ENCODE assay signal across 38 cellular contexts in genomic region chr1:111063595-111063994, GRCh38.
"Had no signal": no experiment of that assay in that cellular context is flagged by ENCODE, and none has a peak within 500 bp of the region (broad histone marks: within the 10 kb centered on the region; RNA-seq: fewer than 3 reads in every experiment).

No MANE protein-coding gene starts in this region.

- H3K36me3 Mint-ChIP-seq: activated naive CD4-positive, alpha-beta T cell treated with anti-CD3 and anti-CD28 coated beads, Interleukin-2, amount 10 ng/mL, durations not matched to agents 7 days and 5 days; activated naive CD8-positive, alpha-beta T cell treated with anti-CD3 and anti-CD28 coated beads, Interleukin-2, amount 10 ng/mL, durations not matched to agents 7 days and 5 days; brain had no signal

- ATAC-seq: activated naive CD4-positive, alpha-beta T cell treated with anti-CD3 and anti-CD28 coated beads, Interleukin-2, amount 50 U/mL, for 72 hours; activated naive CD8-positive, alpha-beta T cell treated with anti-CD3 and anti-CD28 coated beads, Interleukin-2, amount 50 U/mL, for 24 hours; activated T-cell treated with anti-CD3 and anti-CD28 coated beads, Interleukin-2, amount 50 U/mL, for 4 hours; activated T-helper 17 cell treated with anti-CD3 and anti-CD28 coated beads, Interleukin-2, amount 50 U/mL, for 72 hours; body of pancreas had no signal

- H3K4me3 Mint-ChIP-seq: activated naive CD4-positive, alpha-beta T cell treated with anti-CD3 and anti-CD28 coated beads for 36 hours; activated naive CD4-positive, alpha-beta T cell treated with anti-CD3 and anti-CD28 coated beads, Interleukin-2, amount 10 ng/mL, durations not matched to agents 7 days and 5 days; activated naive CD4-positive, alpha-beta T cell treated with anti-CD3 and anti-CD28 coated beads, Interleukin-2, amount 50 U/mL, for 24 hours; activated naive CD8-positive, alpha-beta T cell; activated naive CD8-positive, alpha-beta T cell treated with anti-CD3 and anti-CD28 coated beads for 36 hours; activated naive CD8-positive, alpha-beta T cell treated with anti-CD3 and anti-CD28 coated beads, Interleukin-2, amount 10 ng/mL, durations not matched to agents 7 days and 5 days; activated naive CD8-positive, alpha-beta T cell treated with anti-CD3 and anti-CD28 coated beads, Interleukin-2, amount 50 U/mL, for 24 hours; activated T-cell treated with anti-CD3 and anti-CD28 coated beads, Interleukin-2, amount 50 U/mL, for 24 hours; activated T-cell treated with anti-CD3 and anti-CD28 coated beads, Interleukin-2, amount 50 U/mL, for 4 hours; activated T-helper 1 cell treated with anti-CD3 and anti-CD28 coated beads, Interleukin-12 subunit alpha, Interleukin-12 subunit beta, Interleukin-2, Interleukin-4 antibody, amounts not matched to agents 30 ng/mL and 10 ng/mL and 1 ng/mL, durations not matched to agents 14 hours and 24 hours and 36 hours; activated T-helper 17 cell treated with anti-CD3 and anti-CD28 coated beads, Interleukin-2, amount 50 U/mL, for 72 hours; brain; central memory CD8-positive, alpha-beta T cell had no signal

- H3K27ac ChIP-seq: adrenal gland, ascending aorta, body of pancreas, brain microvascular endothelial cell, breast epithelium, cardiac muscle cell had no signal

- H3K27ac Mint-ChIP-seq: activated naive CD4-positive, alpha-beta T cell treated with anti-CD3 and anti-CD28 coated beads for 36 hours; activated naive CD4-positive, alpha-beta T cell treated with anti-CD3 and anti-CD28 coated beads, Interleukin-2, amount 10 ng/mL, durations not matched to agents 7 days and 5 days; activated naive CD4-positive, alpha-beta T cell treated with anti-CD3 and anti-CD28 coated beads, Interleukin-2, amount 50 U/mL, for 24 hours; activated naive CD4-positive, alpha-beta T cell treated with anti-CD3 and anti-CD28 coated beads, Interleukin-2, amount 50 U/mL, for 72 hours; activated naive CD8-positive, alpha-beta T cell; activated naive CD8-positive, alpha-beta T cell treated with anti-CD3 and anti-CD28 coated beads for 36 hours; activated naive CD8-positive, alpha-beta T cell treated with anti-CD3 and anti-CD28 coated beads, Interleukin-2, amount 10 ng/mL, durations not matched to agents 7 days and 5 days; activated naive CD8-positive, alpha-beta T cell treated with anti-CD3 and anti-CD28 coated beads, Interleukin-2, amount 50 U/mL, for 24 hours; activated T-cell treated with anti-CD3 and anti-CD28 coated beads, Interleukin-2, amount 50 U/mL, for 24 hours; activated T-helper 1 cell treated with anti-CD3 and anti-CD28 coated beads, Interleukin-12 subunit alpha, Interleukin-12 subunit beta, Interleukin-2, Interleukin-4 antibody, amounts not matched to agents 30 ng/mL and 10 ng/mL and 1 ng/mL, durations not matched to agents 14 hours and 24 hours and 36 hours; activated T-helper 17 cell treated with anti-CD3 and anti-CD28 coated beads, Interleukin-2, amount 50 U/mL, for 72 hours; activated T-helper 2 cell treated with anti-CD3 and anti-CD28 coated beads, Interferon-gamma antibody, Interleukin-2, Interleukin-4, amounts not matched to agents 10 μg/mL and 5 μg/mL and 100 μg/mL, durations not matched to agents 14 hours and 24 hours and 36 hours; brain had no signal

- H3K27me3 ChIP-seq: adrenal gland, ascending aorta, body of pancreas, brain microvascular endothelial cell, breast epithelium, cardiac muscle cell had no signal

- FAIRE-seq: astrocyte had no signal

- H3K36me3 ChIP-seq: adrenal gland, ascending aorta, brain microvascular endothelial cell, breast epithelium, cardiac muscle cell had no signal

- H3K4me1 Mint-ChIP-seq: activated naive CD4-positive, alpha-beta T cell treated with anti-CD3 and anti-CD28 coated beads, Interleukin-2, amount 10 ng/mL, durations not matched to agents 7 days and 5 days; activated naive CD4-positive, alpha-beta T cell treated with anti-CD3 and anti-CD28 coated beads, Interleukin-2, amount 50 U/mL, for 24 hours; activated naive CD8-positive, alpha-beta T cell treated with anti-CD3 and anti-CD28 coated beads for 36 hours; activated naive CD8-positive, alpha-beta T cell treated with anti-CD3 and anti-CD28 coated beads, Interleukin-2, amount 10 ng/mL, durations not matched to agents 7 days and 5 days; activated naive CD8-positive, alpha-beta T cell treated with anti-CD3 and anti-CD28 coated beads, Interleukin-2, amount 50 U/mL, for 24 hours; activated T-helper 17 cell treated with anti-CD3 and anti-CD28 coated beads, Interleukin-2, amount 50 U/mL, for 72 hours; brain; central memory CD8-positive, alpha-beta T cell had no signal

- H3K27me3 Mint-ChIP-seq: activated naive CD8-positive, alpha-beta T cell treated with anti-CD3 and anti-CD28 coated beads for 36 hours had no signal

- DNase-seq: activated effector memory CD4-positive, alpha-beta T cell treated with anti-CD3 and anti-CD28 coated beads, Interleukin-2, amount 50 U/mL, for 16 hours; activated effector memory CD4-positive, alpha-beta T cell treated with Interleukin-2 at 50 U/mL for 16 hours; activated gamma-delta T cell; activated gamma-delta T cell treated with Interleukin-2 at 50 U/mL for 16 hours; activated naive CD4-positive, alpha-beta T cell; activated naive CD4-positive, alpha-beta T cell treated with anti-CD3 and anti-CD28 coated beads for 36 hours; activated naive CD4-positive, alpha-beta T cell treated with anti-CD3 and anti-CD28 coated beads, Interleukin-2, amount 10 ng/mL, durations not matched to agents 7 days and 5 days; activated naive CD4-positive, alpha-beta T cell treated with anti-CD3 and anti-CD28 coated beads, Interleukin-2, amount 50 U/mL, for 16 hours; activated naive CD4-positive, alpha-beta T cell treated with Interleukin-2 at 50 U/mL for 16 hours; activated naive CD8-positive, alpha-beta T cell treated with anti-CD3 and anti-CD28 coated beads for 36 hours; activated naive CD8-positive, alpha-beta T cell treated with anti-CD3 and anti-CD28 coated beads, Interleukin-2, amount 10 ng/mL, durations not matched to agents 7 days and 5 days; activated naive CD8-positive, alpha-beta T cell treated with anti-CD3 and anti-CD28 coated beads, Interleukin-2, amount 50 U/mL, for 24 hours; activated T-cell treated with anti-CD3 and anti-CD28 coated beads for 4 hours; activated T-cell treated with anti-CD3 and anti-CD28 coated beads, Interleukin-2, amount 50 U/mL, for 24 hours; activated T-cell treated with anti-CD3 and anti-CD28 coated beads, Interleukin-2, amount 50 U/mL, for 4 hours; activated T-cell treated with anti-CD3 and anti-CD28 coated beads, Interleukin-2, amount 50 U/mL, for 48 hours; adrenal gland; amniotic stem cell; amygdala; anterior cingulate cortex; aorta; body of pancreas; brain microvascular endothelial cell; caudate nucleus; central memory CD4-positive, alpha-beta T cell; cerebellar nuclear complex had no signal

- H3K4me3 ChIP-seq: adrenal gland, ascending aorta, body of pancreas, breast epithelium, cardiac muscle cell had no signal

- H3K4me1 ChIP-seq: adrenal gland, ascending aorta, body of pancreas, breast epithelium had no signal
